Comparison of ENCODE assay signal across 11 cellular contexts in the genomic region with DNA sequence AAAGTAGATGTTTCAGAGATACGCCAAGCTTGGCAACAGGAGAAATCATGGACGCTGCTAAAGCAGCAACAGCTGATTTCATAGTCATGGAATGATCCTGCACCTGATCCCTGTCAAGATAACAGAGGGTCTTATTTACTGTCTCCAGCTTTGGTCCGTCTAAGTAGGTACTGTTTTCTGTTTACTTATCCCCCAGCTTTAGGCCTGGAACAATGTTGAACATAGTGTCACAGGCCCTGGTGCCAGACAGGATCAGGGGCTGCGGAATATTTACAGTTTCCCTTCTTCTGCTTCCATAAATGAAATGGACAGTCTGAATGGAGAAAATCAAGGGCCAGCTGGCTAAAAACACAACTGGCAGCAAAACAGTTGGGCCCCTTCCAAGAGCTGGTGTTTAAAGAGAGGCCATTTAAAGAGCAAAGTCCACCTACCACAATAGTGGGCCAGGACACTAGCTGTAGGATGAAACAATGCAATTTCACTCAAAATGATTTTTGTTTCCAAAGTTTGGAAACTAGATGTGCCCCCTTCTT. TPM values are rescaled to one million over a fixed set of nuclear protein-coding genes. Genes with fewer than 3 reads are reported as not detected.
DNase-seq lines count a peak whose midpoint lies in the region; ATAC-seq, FAIRE-seq and TF ChIP-seq lines count a peak whose summit lies in the region.
"Had no signal": no experiment of that assay in that cellular context is flagged by ENCODE, and none has a peak within 500 bp of the region (broad histone marks: within the 10 kb centered on the region; RNA-seq: fewer than 3 reads in every experiment).

No MANE protein-coding gene starts in this region.

- H3K9me3 Mint-ChIP-seq in astrocyte (ENCODE audit: unreplicated experiment), result peaks cover 3% of the 10 kb centered on the region
- H3K9me3 Mint-ChIP-seq: activated CD4-positive, alpha-beta memory T cell treated with anti-CD3 and anti-CD28 coated beads, Interleukin-2, amount 10 ng/mL, durations not matched to agents 7 days and 5 days had no signal

- H3K9me3 ChIP-seq in astrocyte (ENCODE audit: insufficient read depth, low read depth, low read length), result peaks cover 3% of the 10 kb centered on the region
- H3K9me3 ChIP-seq in lower lobe of right lung, result no peaks in the 10 kb centered on the region

- no peaks in the 10 kb centered on the region for H3K79me2 ChIP-seq in astrocyte (ENCODE audit: insufficient read depth, low read length)

- H3K36me3 ChIP-seq in astrocyte (ENCODE audit: insufficient read depth, low read length) (no peaks in the 10 kb centered on the region), lower lobe of right lung (no peaks in the 10 kb centered on the region)

- no peak overlapping the region for H3K27ac Mint-ChIP-seq in astrocyte (ENCODE audit: unreplicated experiment)
- H3K27ac Mint-ChIP-seq: activated CD4-positive, alpha-beta memory T cell treated with anti-CD3 and anti-CD28 coated beads, Interleukin-2, amount 10 ng/mL, durations not matched to agents 7 days and 5 days; activated naive CD8-positive, alpha-beta T cell treated with anti-CD3 and anti-CD28 coated beads for 36 hours; T-helper 17 cell had no signal

- H4K20me1 ChIP-seq in astrocyte (ENCODE audit: insufficient read depth, low read length), result no peaks in the 10 kb centered on the region

- H3K27me3 Mint-ChIP-seq in astrocyte (ENCODE audit: low read depth, unreplicated experiment), result no peaks in the 10 kb centered on the region

- H3K9ac ChIP-seq in astrocyte (ENCODE audit: low read length), result no peak overlapping the region

- no peak for FAIRE-seq in astrocyte (lab: Jason Lieb, UNC)

- H3K27ac ChIP-seq in astrocyte (ENCODE audit: low read depth, low read length), result no peak overlapping the region
- peak overlapping the region; percentile 96 for H3K27ac ChIP-seq in layer of hippocampus (ENCODE audit: low read depth, low read length)
- H3K27ac ChIP-seq in temporal lobe (ENCODE audit: low read depth, low read length), result peak overlapping the region; percentile 98
- H3K27ac ChIP-seq in lower lobe of right lung, result no peak overlapping the region

- H3K27me3 ChIP-seq in astrocyte (ENCODE audit: insufficient read depth, low read length) (peaks cover 19% of the 10 kb centered on the region), layer of hippocampus (ENCODE audit: control insufficient read depth, insufficient read depth, low read length) (peaks cover 6% of the 10 kb centered on the region), lower lobe of right lung (ENCODE audit: low read depth) (peaks cover 42% of the 10 kb centered on the region)

- TF ChIP-seq CTCF in astrocyte (IDR thresholded peaks at IDR 0.05; ENCODE audit: insufficient read depth, low read depth, low read length), result no peak
- TF ChIP-seq CTCF in lower lobe of right lung (IDR thresholded peaks at IDR 0.05), result no peak

- H3K4me1 Mint-ChIP-seq in astrocyte (ENCODE audit: low read depth, unreplicated experiment), result peaks cover 12% of the 10 kb centered on the region

- H3K4me3 ChIP-seq in astrocyte (ENCODE audit: insufficient read depth, low read depth, low read length) (no peak overlapping the region), lower lobe of right lung (no peak overlapping the region)

- H3K4me1 ChIP-seq in astrocyte (ENCODE audit: insufficient read depth, low read length), result peaks cover 8% of the 10 kb centered on the region
- peaks cover 11% of the 10 kb centered on the region for H3K4me1 ChIP-seq in lower lobe of right lung

- ATAC-seq in lower lobe of right lung (no peak), GM21447 (IDR thresholded peaks at IDR 0.05; ENCODE audit: unreplicated experiment) (no peak)
- ATAC-seq: T-helper 17 cell had no signal

- H3K4me3 Mint-ChIP-seq in astrocyte (ENCODE audit: unreplicated experiment), result peak overlapping the region; percentile 89
- H3K4me3 Mint-ChIP-seq: activated CD4-positive, alpha-beta memory T cell treated with anti-CD3 and anti-CD28 coated beads, Interleukin-2, amount 10 ng/mL, durations not matched to agents 7 days and 5 days; activated naive CD8-positive, alpha-beta T cell treated with anti-CD3 and anti-CD28 coated beads for 36 hours had no signal

- H2AFZ ChIP-seq in astrocyte (ENCODE audit: low read depth, low read length), result no peak overlapping the region

- H3K4me2 ChIP-seq in astrocyte (ENCODE audit: low read length), result no peak overlapping the region

- DNase-seq in HuH-7.5 (ENCODE audit: low spot score) (peak; percentile 56), astrocyte (ENCODE audit: low read depth) (no peak), lower lobe of right lung (no peak), germinal center (ENCODE audit: low spot score) (no peak)
- DNase-seq: activated CD4-positive, alpha-beta memory T cell treated with anti-CD3 and anti-CD28 coated beads, Interleukin-2, amount 10 ng/mL, durations not matched to agents 7 days and 5 days; activated naive CD8-positive, alpha-beta T cell treated with anti-CD3 and anti-CD28 coated beads for 36 hours; NCI-H1436 treated with DMSO at 0.1 percent for 48 hours; T-helper 17 cell had no signal

- intact Hi-C loops in lower lobe of right lung (cut with DNase I), result no loop called here

- no peaks in the 10 kb centered on the region for H3K36me3 Mint-ChIP-seq in astrocyte (ENCODE audit: low read depth, unreplicated experiment)
- H3K36me3 Mint-ChIP-seq: activated naive CD8-positive, alpha-beta T cell treated with anti-CD3 and anti-CD28 coated beads for 36 hours had no signal

RNA-seq across cellular contexts. Expression of a gene that starts 2.9 kb away (rescaled TPM):
- 9.0 and 9.8 TPM in 2 replicates for total RNA-seq in astrocyte
- 20.9 TPM for total RNA-seq in temporal lobe
- total RNA-seq in lower lobe of right lung, result 0.59 TPM
- total RNA-seq: activated CD4-positive, alpha-beta memory T cell treated with anti-CD3 and anti-CD28 coated beads, Interleukin-2, amount 10 ng/mL, durations not matched to agents 7 days and 5 days; activated naive CD8-positive, alpha-beta T cell treated with anti-CD3 and anti-CD28 coated beads for 36 hours; T-helper 17 cell had no signal

Comparison
In these comparisons a context has a peak if more than half of its experiments do, and no peak if none do; other contexts are left out.
1. H3K27ac ChIP-seq: peak in layer of hippocampus (single experiment) and temporal lobe (single experiment); none in astrocyte (single experiment) and lower lobe of right lung (single experiment).